Comparison of ENCODE assay signal across 13 cellular contexts in the genomic region with DNA sequence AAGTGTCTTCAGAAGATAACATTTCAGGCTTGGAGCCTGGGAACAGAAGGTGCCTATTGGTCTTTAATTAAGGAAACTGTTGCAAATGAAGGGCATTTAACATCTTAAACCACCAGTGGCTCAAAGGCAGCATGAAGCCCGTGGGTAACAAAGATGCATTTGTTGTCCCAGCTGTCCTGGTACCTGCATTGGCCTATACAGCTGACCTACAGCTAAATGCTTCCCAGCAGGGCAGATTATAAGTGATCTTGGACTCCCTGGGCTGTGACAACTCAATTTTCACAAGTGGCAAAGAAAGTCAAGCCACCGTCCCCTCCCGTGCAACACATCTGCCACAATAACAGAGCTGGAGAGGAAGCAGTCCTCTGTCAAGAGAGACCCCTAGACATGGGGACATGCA.
"Had no signal": no experiment of that assay in that cellular context is flagged by ENCODE, and none has a peak within 500 bp of the region (broad histone marks: within the 10 kb centered on the region; RNA-seq: fewer than 3 reads in every experiment).

No MANE protein-coding gene starts in this region.

- H3K9me3 ChIP-seq: colonic mucosa, heart left ventricle, suprapubic skin had no signal

- H3K27ac ChIP-seq: colonic mucosa, heart left ventricle, suprapubic skin, WERI-Rb-1 had no signal

- H3K36me3 ChIP-seq: colonic mucosa, heart left ventricle, suprapubic skin, WERI-Rb-1 had no signal

- H3K4me3 ChIP-seq: colonic mucosa, heart left ventricle, suprapubic skin had no signal

- DNase-seq: activated CD4-positive, alpha-beta T cell treated with anti-CD3 and anti-CD28 coated beads for 48 hours; caudate nucleus; colonic mucosa; foreskin melanocyte; heart left ventricle; left colon; nephron progenitor cell; stimulated activated CD4-positive, alpha-beta T cell treated with anti-CD3 and anti-CD28 coated beads, Interleukin-12 subunit alpha, Interleukin-12 subunit beta, amount 100 ng/mL, for 4 hours; stimulated activated CD4-positive, alpha-beta T cell treated with anti-CD3 and anti-CD28 coated beads, Interleukin-4, amount 100 ng/mL, for 1 hour; stimulated activated CD8-positive, alpha-beta memory T cell treated with anti-CD3 and anti-CD28 coated beads, Interleukin-4, amount 100 ng/mL, for 48 hours; T-cell; WERI-Rb-1 had no signal
